Comparison of ENCODE assay signal across 28 cellular contexts in genomic region chr15:61172325-61172724, GRCh38.
"Had no signal": no experiment of that assay in that cellular context is flagged by ENCODE, and none has a peak within 500 bp of the region (broad histone marks: within the 10 kb centered on the region; RNA-seq: fewer than 3 reads in every experiment).

No MANE protein-coding gene starts in this region.

- H3K4me1 ChIP-seq: colonic mucosa, prostate gland, sigmoid colon, testis, tibial artery had no signal

- H3K9me3 Mint-ChIP-seq: dendritic cell treated with granulocyte-macrophage colony-stimulating factor and Interleukin-4, amounts not matched to agents 40 ng/mL and 50 ng/mL, for 4 days; memory B cell; natural killer cell treated with Interleukin-12 subunit alpha and Interleukin-12 subunit beta and Interleukin-15 and Interleukin-18, amount 100 ng/mL, for 72 hours; stimulated activated effector memory CD8-positive, alpha-beta T cell treated with anti-CD3 and anti-CD28 coated beads, Interleukin-12 subunit alpha, Interleukin-12 subunit beta, amount 100 ng/mL, for 72 hours had no signal

- H3K36me3 Mint-ChIP-seq: memory B cell; mesothelial cell of epicardium; naive B cell; natural killer cell treated with Interleukin-12 subunit alpha and Interleukin-12 subunit beta and Interleukin-15 and Interleukin-18, amount 100 ng/mL, for 72 hours; neural progenitor cell; stimulated activated effector memory CD8-positive, alpha-beta T cell treated with anti-CD3 and anti-CD28 coated beads, Interleukin-12 subunit alpha, Interleukin-12 subunit beta, amount 100 ng/mL, for 72 hours had no signal

- H3K4me2 ChIP-seq: neural progenitor cell had no signal

- H3K4me1 Mint-ChIP-seq: mesothelial cell of epicardium had no signal

- H3K4me3 ChIP-seq: colonic mucosa, esophagus squamous epithelium, heart right ventricle, lung, mucosa of descending colon, neural progenitor cell, prostate gland, sigmoid colon, testis, tibial artery had no signal

- H3K36me3 ChIP-seq: colonic mucosa, esophagus squamous epithelium, heart right ventricle, neural progenitor cell, prostate gland, sigmoid colon, tibial artery had no signal

- H3K9me3 ChIP-seq: colonic mucosa, esophagus squamous epithelium, mucosa of descending colon, prostate gland, sigmoid colon, testis, tibial artery had no signal

- H3K27me3 Mint-ChIP-seq: type B pancreatic cell had no signal

- H3K27me3 ChIP-seq: colonic mucosa, esophagus squamous epithelium, heart right ventricle, neural progenitor cell, sigmoid colon, testis, tibial artery had no signal

- H3K4me3 Mint-ChIP-seq: dendritic cell treated with granulocyte-macrophage colony-stimulating factor and Interleukin-4, amounts not matched to agents 40 ng/mL and 50 ng/mL, for 4 days; memory B cell; mesothelial cell of epicardium; naive B cell; natural killer cell treated with Interleukin-12 subunit alpha and Interleukin-12 subunit beta and Interleukin-15 and Interleukin-18, amount 100 ng/mL, for 72 hours; neural progenitor cell; stimulated activated effector memory CD8-positive, alpha-beta T cell treated with anti-CD3 and anti-CD28 coated beads, Interleukin-12 subunit alpha, Interleukin-12 subunit beta, amount 100 ng/mL, for 72 hours; type B pancreatic cell had no signal

- H3K9ac ChIP-seq: neural progenitor cell had no signal

- H3K27ac Mint-ChIP-seq: dendritic cell treated with granulocyte-macrophage colony-stimulating factor and Interleukin-4, amounts not matched to agents 40 ng/mL and 50 ng/mL, for 4 days; memory B cell; mesothelial cell of epicardium; naive B cell; natural killer cell treated with Interleukin-12 subunit alpha and Interleukin-12 subunit beta and Interleukin-15 and Interleukin-18, amount 100 ng/mL, for 72 hours; neural progenitor cell; stimulated activated effector memory CD8-positive, alpha-beta T cell treated with anti-CD3 and anti-CD28 coated beads, Interleukin-12 subunit alpha, Interleukin-12 subunit beta, amount 100 ng/mL, for 72 hours; type B pancreatic cell had no signal

- H3K27ac ChIP-seq: colonic mucosa, heart right ventricle, neural progenitor cell, prostate gland, sigmoid colon, testis, tibial artery had no signal

- ATAC-seq: heart right ventricle; mucosa of descending colon; natural killer cell treated with Interleukin-12 subunit alpha and Interleukin-12 subunit beta and Interleukin-15 and Interleukin-18, amount 100 ng/mL, for 72 hours; right cardiac atrium; stimulated activated effector memory CD8-positive, alpha-beta T cell treated with anti-CD3 and anti-CD28 coated beads, Interleukin-12 subunit alpha, Interleukin-12 subunit beta, amount 100 ng/mL, for 72 hours; stimulated activated naive CD8-positive, alpha-beta T cell treated with anti-CD3 and anti-CD28 coated beads, Interleukin-15, Interleukin-2, amounts not matched to agents 100 U/mL and 50 U/mL, for 24 hours had no signal

- DNase-seq: colonic mucosa; effector CD8-positive, alpha-beta T cell; erythroblast; esophagus squamous epithelium; foreskin melanocyte; glutamatergic neuron; heart right ventricle; hippocampal formation; left cardiac atrium; mucosa of descending colon; naive B cell; right cardiac atrium; sigmoid colon; stimulated activated CD4-positive, alpha-beta T cell treated with anti-CD3 and anti-CD28 coated beads, Interleukin-2, amount 100 ng/mL, for 24 hours; stimulated activated CD4-positive, alpha-beta T cell treated with anti-CD3 and anti-CD28 coated beads, Interleukin-4, amount 100 ng/mL, for 24 hours; stimulated activated naive CD8-positive, alpha-beta T cell treated with anti-CD3 and anti-CD28 coated beads, Interleukin-15, Interleukin-2, amounts not matched to agents 100 U/mL and 50 U/mL, for 24 hours; substantia nigra; testis; tibial artery had no signal
